Comparison of ENCODE assay signal across 1 cellular context in genomic region chr1:185215911-185216310, GRCh38.
TF ChIP-seq lines count a peak whose summit lies in the region.

No MANE protein-coding gene starts in this region.

TF ChIP-seq in A549, 52 proteins besides CTCF, POLR2A, EP300 and RAD21 (continued from another document):
- TF ChIP-seq HMGXB4 (CRISPR knock-in tag; IDR thresholded peaks at IDR 0.05; ENCODE audit: borderline replicate concordance), result no peak
- no peak for TF ChIP-seq EHF (CRISPR knock-in tag; IDR thresholded peaks at IDR 0.05)
- TF ChIP-seq E2F6 (IDR thresholded peaks at IDR 0.05; ENCODE audit: borderline replicate concordance, low read depth), result no peak
- TF ChIP-seq FOXS1 (CRISPR knock-in tag; IDR thresholded peaks at IDR 0.05), result no peak
- TF ChIP-seq PBX3 (IDR thresholded peaks at IDR 0.05), result no peak
- no peak for TF ChIP-seq ATOH8 (CRISPR knock-in tag; IDR thresholded peaks at IDR 0.05; ENCODE audit: low read depth)
- TF ChIP-seq RCOR1 (IDR thresholded peaks at IDR 0.05; ENCODE audit: low read depth, low read length), result no peak
- TF ChIP-seq HDAC2 (IDR thresholded peaks at IDR 0.05), result no peak
- TF ChIP-seq CHD2 (IDR thresholded peaks at IDR 0.05; ENCODE audit: low read length, partially characterized antibody), result no peak
- TF ChIP-seq TP53 (CRISPR knock-in tag; IDR thresholded peaks at IDR 0.05), result no peak
- no peak for TF ChIP-seq HOXB5 (CRISPR knock-in tag; IDR thresholded peaks at IDR 0.05)
TF ChIP-seq in A549: peak in this region for 0.
